Comparison of ENCODE assay signal across 1 cellular context in genomic region chr2:121755237-121756111, GRCh38.
A peak's percentile ranks its signal among the peaks of the same experiment; 100 is the strongest.
TF ChIP-seq lines count a peak whose summit lies in the region.

Gene TSN, plus strand, starts transcription at chr2:121755651. Its CDS starts 129 bp downstream, at chr2:121755780.

TF ChIP-seq in K562, 482 proteins besides CTCF, POLR2A, EP300 and RAD21 (continued from another document and continues in another):
- TF ChIP-seq ZNF592 (IDR thresholded peaks at IDR 0.05) (no peak), COPS2 (conservative IDR thresholded peaks at IDR 0.05) (no peak), HEY1 (CRISPR knock-in tag; IDR thresholded peaks at IDR 0.05; ENCODE audit: borderline replicate concordance) (no peak), MAFF (IDR thresholded peaks at IDR 0.05; ENCODE audit: low read length) (no peak), STAG1 (CRISPR knock-in tag; IDR thresholded peaks at IDR 0.05; ENCODE audit: borderline replicate concordance) (no peak), FOXK1 (CRISPR knock-in tag; IDR thresholded peaks at IDR 0.05; ENCODE audit: borderline replicate concordance) (no peak), ESRRA (IDR thresholded peaks at IDR 0.05; ENCODE audit: borderline replicate concordance, low read depth) (peak; percentile 67; the same call in 1 of the 2 replicates), ESRRB (CRISPR knock-in tag; IDR thresholded peaks at IDR 0.05; ENCODE audit: borderline replicate concordance) (no peak), IRF2 (CRISPR knock-in tag; IDR thresholded peaks at IDR 0.05) (no peak), ELK3 (CRISPR knock-in tag; IDR thresholded peaks at IDR 0.05) (no peak), SMC3 (conservative IDR thresholded peaks at IDR 0.05; ENCODE audit: insufficient read depth, low read depth, low read length) (peak; percentile 33), ZNF717 (CRISPR knock-in tag; IDR thresholded peaks at IDR 0.05) (no peak), ZBTB11 (CRISPR knock-in tag; IDR thresholded peaks at IDR 0.05) (peak in 1 of 3 experiments; percentile 57; a peak in 1 of 6 replicates), NR0B1 (IDR thresholded peaks at IDR 0.05; ENCODE audit: partially characterized antibody) (no peak), NCOA6 (IDR thresholded peaks at IDR 0.05) (no peak), ATF3 (IDR thresholded peaks at IDR 0.05) (no peak), ATF3 (CRISPR knock-in tag; conservative IDR thresholded peaks at IDR 0.05) (no peak), EP400 (IDR thresholded peaks at IDR 0.05) (peak; percentile 99), ZNF324 (CRISPR knock-in tag; IDR thresholded peaks at IDR 0.05) (no peak), ATF4 (CRISPR knock-in tag; IDR thresholded peaks at IDR 0.05) (peak; percentile 82), ZNF639 (CRISPR knock-in tag; conservative IDR thresholded peaks at IDR 0.05 in 1 of 2, IDR thresholded peaks at IDR 0.05 in 1 of 2) (peak in 1 of 2 experiments; percentile 90; a peak in 2 of 4 replicates), HNRNPLL (IDR thresholded peaks at IDR 0.05; ENCODE audit: low read depth, low read length, poor library complexity, severe bottlenecking) (peak; percentile 97), HDAC3 (IDR thresholded peaks at IDR 0.05; ENCODE audit: borderline replicate concordance, partially characterized antibody) (no peak), SP1 (CRISPR knock-in tag; IDR thresholded peaks at IDR 0.05) (peak; percentile 100), HCFC1 (IDR thresholded peaks at IDR 0.05; ENCODE audit: low read depth, low read length) (peak; percentile 96), HDGF (IDR thresholded peaks at IDR 0.05) (no peak), JUN (IDR thresholded peaks at IDR 0.05; ENCODE audit: borderline replicate concordance, low read depth, low read length) (peak; percentile 74; the same call in 1 of the 2 replicates), JUN (CRISPR knock-in tag; IDR thresholded peaks at IDR 0.05; ENCODE audit: borderline replicate concordance) (no peak), ZNF217 (CRISPR knock-in tag; IDR thresholded peaks at IDR 0.05) (no peak), ZZZ3 (IDR thresholded peaks at IDR 0.05) (no peak), ZKSCAN8 (CRISPR knock-in tag; IDR thresholded peaks at IDR 0.05) (no peak), ADNP (tag; IDR thresholded peaks at IDR 0.05) (no peak), ZNF561 (CRISPR knock-in tag; conservative IDR thresholded peaks at IDR 0.05) (no peak), TEAD4 (IDR thresholded peaks at IDR 0.05; ENCODE audit: low read length) (no peak), TEAD4 (CRISPR knock-in tag; IDR thresholded peaks at IDR 0.05; ENCODE audit: borderline replicate concordance) (no peak), PHB (CRISPR knock-in tag; IDR thresholded peaks at IDR 0.05) (no peak), ARID2 (IDR thresholded peaks at IDR 0.05) (no peak), SMAD4 (CRISPR knock-in tag; conservative IDR thresholded peaks at IDR 0.05) (peak; percentile 64), NRF1 (conservative IDR thresholded peaks at IDR 0.05 in 1 of 2, IDR thresholded peaks at IDR 0.05 in 1 of 2) (peak; percentile 46 to 65; a peak in 3 of 4 replicates), NCOA2 (IDR thresholded peaks at IDR 0.05; ENCODE audit: partially characterized antibody in 2 of 2) (peak in 1 of 2 experiments; percentile 98)
- TF ChIP-seq, protein P1, sequence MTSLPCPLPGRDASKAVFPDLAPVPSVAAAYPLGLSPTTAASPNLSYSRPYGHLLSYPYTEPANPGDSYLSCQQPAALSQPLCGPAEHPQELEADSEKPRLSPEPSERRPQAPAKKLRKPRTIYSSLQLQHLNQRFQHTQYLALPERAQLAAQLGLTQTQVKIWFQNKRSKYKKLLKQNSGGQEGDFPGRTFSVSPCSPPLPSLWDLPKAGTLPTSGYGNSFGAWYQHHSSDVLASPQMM (CRISPR knock-in tag; IDR thresholded peaks at IDR 0.05) = no peak
- TF ChIP-seq, protein P2, sequence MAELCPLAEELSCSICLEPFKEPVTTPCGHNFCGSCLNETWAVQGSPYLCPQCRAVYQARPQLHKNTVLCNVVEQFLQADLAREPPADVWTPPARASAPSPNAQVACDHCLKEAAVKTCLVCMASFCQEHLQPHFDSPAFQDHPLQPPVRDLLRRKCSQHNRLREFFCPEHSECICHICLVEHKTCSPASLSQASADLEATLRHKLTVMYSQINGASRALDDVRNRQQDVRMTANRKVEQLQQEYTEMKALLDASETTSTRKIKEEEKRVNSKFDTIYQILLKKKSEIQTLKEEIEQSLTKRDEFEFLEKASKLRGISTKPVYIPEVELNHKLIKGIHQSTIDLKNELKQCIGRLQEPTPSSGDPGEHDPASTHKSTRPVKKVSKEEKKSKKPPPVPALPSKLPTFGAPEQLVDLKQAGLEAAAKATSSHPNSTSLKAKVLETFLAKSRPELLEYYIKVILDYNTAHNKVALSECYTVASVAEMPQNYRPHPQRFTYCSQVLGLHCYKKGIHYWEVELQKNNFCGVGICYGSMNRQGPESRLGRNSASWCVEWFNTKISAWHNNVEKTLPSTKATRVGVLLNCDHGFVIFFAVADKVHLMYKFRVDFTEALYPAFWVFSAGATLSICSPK (IDR thresholded peaks at IDR 0.05; ENCODE audit: borderline replicate concordance) = no peak
- TF ChIP-seq, protein P3, sequence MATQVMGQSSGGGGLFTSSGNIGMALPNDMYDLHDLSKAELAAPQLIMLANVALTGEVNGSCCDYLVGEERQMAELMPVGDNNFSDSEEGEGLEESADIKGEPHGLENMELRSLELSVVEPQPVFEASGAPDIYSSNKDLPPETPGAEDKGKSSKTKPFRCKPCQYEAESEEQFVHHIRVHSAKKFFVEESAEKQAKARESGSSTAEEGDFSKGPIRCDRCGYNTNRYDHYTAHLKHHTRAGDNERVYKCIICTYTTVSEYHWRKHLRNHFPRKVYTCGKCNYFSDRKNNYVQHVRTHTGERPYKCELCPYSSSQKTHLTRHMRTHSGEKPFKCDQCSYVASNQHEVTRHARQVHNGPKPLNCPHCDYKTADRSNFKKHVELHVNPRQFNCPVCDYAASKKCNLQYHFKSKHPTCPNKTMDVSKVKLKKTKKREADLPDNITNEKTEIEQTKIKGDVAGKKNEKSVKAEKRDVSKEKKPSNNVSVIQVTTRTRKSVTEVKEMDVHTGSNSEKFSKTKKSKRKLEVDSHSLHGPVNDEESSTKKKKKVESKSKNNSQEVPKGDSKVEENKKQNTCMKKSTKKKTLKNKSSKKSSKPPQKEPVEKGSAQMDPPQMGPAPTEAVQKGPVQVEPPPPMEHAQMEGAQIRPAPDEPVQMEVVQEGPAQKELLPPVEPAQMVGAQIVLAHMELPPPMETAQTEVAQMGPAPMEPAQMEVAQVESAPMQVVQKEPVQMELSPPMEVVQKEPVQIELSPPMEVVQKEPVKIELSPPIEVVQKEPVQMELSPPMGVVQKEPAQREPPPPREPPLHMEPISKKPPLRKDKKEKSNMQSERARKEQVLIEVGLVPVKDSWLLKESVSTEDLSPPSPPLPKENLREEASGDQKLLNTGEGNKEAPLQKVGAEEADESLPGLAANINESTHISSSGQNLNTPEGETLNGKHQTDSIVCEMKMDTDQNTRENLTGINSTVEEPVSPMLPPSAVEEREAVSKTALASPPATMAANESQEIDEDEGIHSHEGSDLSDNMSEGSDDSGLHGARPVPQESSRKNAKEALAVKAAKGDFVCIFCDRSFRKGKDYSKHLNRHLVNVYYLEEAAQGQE (CRISPR knock-in tag; IDR thresholded peaks at IDR 0.05; ENCODE audit: low read depth) = 0 out of 2 replicates have a peak, but pooled peaks have one; percentile 28
- TF ChIP-seq, protein P4, sequence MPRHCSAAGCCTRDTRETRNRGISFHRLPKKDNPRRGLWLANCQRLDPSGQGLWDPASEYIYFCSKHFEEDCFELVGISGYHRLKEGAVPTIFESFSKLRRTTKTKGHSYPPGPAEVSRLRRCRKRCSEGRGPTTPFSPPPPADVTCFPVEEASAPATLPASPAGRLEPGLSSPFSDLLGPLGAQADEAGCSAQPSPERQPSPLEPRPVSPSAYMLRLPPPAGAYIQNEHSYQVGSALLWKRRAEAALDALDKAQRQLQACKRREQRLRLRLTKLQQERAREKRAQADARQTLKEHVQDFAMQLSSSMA (CRISPR knock-in tag; IDR thresholded peaks at IDR 0.05) = no peak
